8 cellular contexts compared by ENCODE assay signal in the genomic region with DNA sequence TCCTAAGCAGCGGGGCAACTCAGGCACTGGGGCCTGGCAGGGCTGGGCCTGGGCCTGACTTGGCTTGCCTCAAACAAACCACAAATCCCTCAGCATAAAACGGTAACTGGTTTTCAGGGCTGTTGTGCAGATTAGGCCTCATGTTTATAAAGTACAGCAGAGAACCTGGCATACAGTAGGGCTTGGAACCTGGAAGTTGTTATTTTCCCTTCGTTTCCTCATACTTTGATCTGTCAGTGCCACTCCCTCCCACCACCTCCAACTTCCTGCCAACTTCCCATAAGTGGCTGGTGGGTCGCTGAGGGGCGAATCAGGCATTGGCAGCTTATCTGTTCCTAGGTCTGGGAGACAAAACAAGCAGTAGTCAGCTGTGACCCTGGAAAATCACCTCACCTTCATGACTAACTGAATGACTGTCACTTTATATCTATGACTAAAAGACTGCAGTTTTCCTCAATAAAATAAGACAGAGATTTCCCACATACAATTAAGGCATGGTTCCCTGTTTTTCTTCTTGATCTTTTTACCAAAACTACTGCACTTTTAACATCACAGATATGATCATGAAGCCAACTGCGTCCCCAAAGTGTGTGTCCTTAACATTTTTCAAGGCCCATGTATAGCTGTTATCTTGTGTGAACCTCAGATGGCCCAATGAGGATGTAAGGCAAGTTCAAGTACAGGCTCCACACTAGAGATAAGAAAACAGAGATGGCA.
DNase-seq lines count a peak whose midpoint lies in the region; ATAC-seq and TF ChIP-seq lines count a peak whose summit lies in the region.
"Not testable (repeated sequence)": the region's sequence is repeated elsewhere in the genome, so short reads cannot be mapped to it uniquely, and the experiment has no call there.

No MANE protein-coding gene starts in this region.

- intact Hi-C loops in body of pancreas (cut with DNase I), result not testable (repeated sequence)

- not testable (repeated sequence) for H3K27me3 Mint-ChIP-seq in CD4-positive, CD25-positive, alpha-beta regulatory T cell; activated CD8-positive, alpha-beta memory T cell treated with anti-CD3 and anti-CD28 coated beads, Interleukin-2, amount 10 ng/mL, durations not matched to agents 7 days and 5 days

- H2AK5ac ChIP-seq in mesendoderm (ENCODE audit: low read length), result not testable (repeated sequence)

- TF ChIP-seq CTCF in body of pancreas (IDR thresholded peaks at IDR 0.05); fibroblast of the aortic adventitia (IDR thresholded peaks at IDR 0.05; ENCODE audit: insufficient read depth, low read length): not testable (repeated sequence)

- not testable (repeated sequence) for H2BK15ac ChIP-seq in mesendoderm (replicated peaks; ENCODE audit: low read depth)

- H3K4me3 Mint-ChIP-seq in CD4-positive, CD25-positive, alpha-beta regulatory T cell; activated CD8-positive, alpha-beta memory T cell treated with anti-CD3 and anti-CD28 coated beads, Interleukin-2, amount 10 ng/mL, durations not matched to agents 7 days and 5 days: not testable (repeated sequence)

- H3K79me1 ChIP-seq in mesendoderm (ENCODE audit: low read length), result not testable (repeated sequence)

- H3K4ac ChIP-seq in mesendoderm (ENCODE audit: low read depth, low read length), result not testable (repeated sequence)

- H3K36me3 ChIP-seq in CD4-positive, CD25-positive, alpha-beta regulatory T cell (ENCODE audit: control insufficient read depth, insufficient read depth, low read length); body of pancreas (replicated peaks in 1 of 2; ENCODE audit: insufficient read depth in 1 of 2, low read depth in 2 of 2); mesendoderm (ENCODE audit: control insufficient read depth, insufficient read depth, low read length): not testable (repeated sequence)

- peak overlapping the region; percentile 20 to 84 (median 78) for H3K27ac Mint-ChIP-seq in CD4-positive, CD25-positive, alpha-beta regulatory T cell
- peak overlapping the region; percentile 51 for H3K27ac Mint-ChIP-seq in activated CD8-positive, alpha-beta memory T cell treated with anti-CD3 and anti-CD28 coated beads, Interleukin-2, amount 10 ng/mL, durations not matched to agents 7 days and 5 days

- not testable (repeated sequence) for H3K79me2 ChIP-seq in mesendoderm (ENCODE audit: control insufficient read depth, insufficient read depth, low read length)

- H2BK120ac ChIP-seq in mesendoderm (ENCODE audit: low read depth, low read length), result not testable (repeated sequence)

- not testable (repeated sequence) for H4K8ac ChIP-seq in mesendoderm (ENCODE audit: low read depth, low read length)

- not testable (repeated sequence) for H3K36me3 Mint-ChIP-seq in CD4-positive, CD25-positive, alpha-beta regulatory T cell; activated CD8-positive, alpha-beta memory T cell treated with anti-CD3 and anti-CD28 coated beads, Interleukin-2, amount 10 ng/mL, durations not matched to agents 7 days and 5 days

- CTCF ChIA-PET in activated CD8-positive, alpha-beta memory T cell treated with anti-CD3 and anti-CD28 coated beads, Interleukin-2, amount 10 ng/mL, durations not matched to agents 7 days and 5 days (lab: Charles Lee), result not testable (repeated sequence)

- not testable (repeated sequence) for H4K5ac ChIP-seq in mesendoderm (ENCODE audit: low read length)

- not testable (repeated sequence) for H3K9me3 ChIP-seq in CD4-positive, CD25-positive, alpha-beta regulatory T cell (ENCODE audit: control insufficient read depth in 2 of 2, low read length in 2 of 2); body of pancreas

- not testable (repeated sequence) for H3K4me2 ChIP-seq in mesendoderm (ENCODE audit: low read length)

- not testable (repeated sequence) for H3K18ac ChIP-seq in mesendoderm (ENCODE audit: low read length)

- H3K4me3 ChIP-seq in CD4-positive, CD25-positive, alpha-beta regulatory T cell (ENCODE audit: low read depth, low read length); body of pancreas; fibroblast of the aortic adventitia (ENCODE audit: low read depth, low read length); mesendoderm (ENCODE audit: low read length): not testable (repeated sequence)

- H3K4me1 Mint-ChIP-seq in CD4-positive, CD25-positive, alpha-beta regulatory T cell; activated CD8-positive, alpha-beta memory T cell treated with anti-CD3 and anti-CD28 coated beads, Interleukin-2, amount 10 ng/mL, durations not matched to agents 7 days and 5 days: not testable (repeated sequence)

- 15 to 20% methylated on average over 5 to 6 of the region's 6 CpGs for WGBS in body of pancreas, 2 donors
- no CpG with 5 or more reads among the region's 6 CpGs for WGBS in mesendoderm (ENCODE audit: extremely low coverage, insufficient coverage, low lambda C conversion rate)

- H3K56ac ChIP-seq in mesendoderm (ENCODE audit: low read length), result not testable (repeated sequence)

- not testable (repeated sequence) for H3K9me3 Mint-ChIP-seq in CD4-positive, CD25-positive, alpha-beta regulatory T cell; activated CD8-positive, alpha-beta memory T cell treated with anti-CD3 and anti-CD28 coated beads, Interleukin-2, amount 10 ng/mL, durations not matched to agents 7 days and 5 days (ENCODE audit: low read depth)

- H3K27me3 ChIP-seq in CD4-positive, CD25-positive, alpha-beta regulatory T cell (ENCODE audit: control insufficient read depth, insufficient read depth, low read length); body of pancreas; mesendoderm (ENCODE audit: insufficient read depth, low read length, poor library complexity): not testable (repeated sequence)

- not testable (repeated sequence) for H3K9ac ChIP-seq in mesendoderm (ENCODE audit: low read length)

- not testable (repeated sequence) for ATAC-seq in CD4-positive, CD25-positive, alpha-beta regulatory T cell (ENCODE audit: low read depth in 2 of 2); activated CD8-positive, alpha-beta memory T cell treated with anti-CD3 and anti-CD28 coated beads, Interleukin-2, amount 10 ng/mL, durations not matched to agents 7 days and 5 days
- peak; percentile 87 for ATAC-seq in body of pancreas

- DNase-seq in CD4-positive, CD25-positive, alpha-beta regulatory T cell; activated CD8-positive, alpha-beta memory T cell treated with anti-CD3 and anti-CD28 coated beads, Interleukin-2, amount 10 ng/mL, durations not matched to agents 7 days and 5 days: not testable (repeated sequence)
- DNase-seq in KBM-7, result peak; percentile 67
- peak; percentile 41 for DNase-seq in SW480 (ENCODE audit: low spot score)
- DNase-seq in body of pancreas, result peak; percentile 70 to 87 (median 74)
- peak; percentile 40 for DNase-seq in fibroblast of the aortic adventitia (ENCODE audit: low read depth)
- DNase-seq in mesendoderm, result peak; percentile 35
- peak; percentile 4 for DNase-seq in stimulated activated CD4-positive, alpha-beta T cell treated with anti-CD3 and anti-CD28 coated beads, Interleukin-4, amount 100 ng/mL, for 24 hours

- H2BK5ac ChIP-seq in mesendoderm (ENCODE audit: low read length), result not testable (repeated sequence)

- H3K27ac ChIP-seq in CD4-positive, CD25-positive, alpha-beta regulatory T cell (ENCODE audit: insufficient read depth, low read length, poor library complexity, severe bottlenecking); mesendoderm (ENCODE audit: low read depth, low read length): not testable (repeated sequence)
- peak overlapping the region; percentile 39 to 82 (median 72) for H3K27ac ChIP-seq in body of pancreas

- not testable (repeated sequence) for TF ChIP-seq POLR2A in body of pancreas (IDR thresholded peaks at IDR 0.05)

- not testable (repeated sequence) for H3K23ac ChIP-seq in mesendoderm (ENCODE audit: low read length)

- in situ Hi-C loops in KBM-7 (cut with MboI; ENCODE audit: low pct_unique_long_range_greater_than_20kb, low sequenced_read_pairs), result not testable (repeated sequence)

- H3K4me1 ChIP-seq in CD4-positive, CD25-positive, alpha-beta regulatory T cell (ENCODE audit: control insufficient read depth, insufficient read depth, low read length, poor library complexity, severe bottlenecking); mesendoderm (ENCODE audit: control insufficient read depth, low read depth, low read length): not testable (repeated sequence)
- H3K4me1 ChIP-seq in body of pancreas, result peaks cover 45% of the 10 kb centered on the region
